In the genomic region with DNA sequence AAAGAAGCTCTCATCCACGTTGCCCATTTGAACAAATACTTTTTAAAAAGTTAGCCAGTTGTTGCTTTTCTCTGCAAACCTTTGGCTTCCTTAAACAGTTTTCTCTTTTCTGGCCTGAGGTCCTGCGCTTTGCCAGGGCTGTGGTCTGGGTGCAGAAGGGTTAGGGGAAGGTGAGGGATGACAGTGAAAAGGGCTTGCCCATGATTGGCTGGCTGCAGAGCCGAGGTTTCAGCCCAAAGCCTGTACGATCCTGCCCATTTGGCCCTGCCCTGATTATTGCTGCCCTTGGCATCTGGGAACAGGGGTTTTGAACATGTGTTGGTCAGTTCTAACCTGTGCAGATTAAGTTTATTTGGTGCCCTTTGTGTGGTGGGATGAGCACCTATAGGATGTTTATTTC, we compare ENCODE assay signal across 9 cellular contexts. TPM values are rescaled to one million over a fixed set of nuclear protein-coding genes. Genes with fewer than 3 reads are reported as not detected.
A peak's percentile ranks its signal among the peaks of the same experiment; 100 is the strongest.
DNase-seq lines count a peak whose midpoint lies in the region; ATAC-seq lines count a peak whose summit lies in the region.
"Had no signal": no experiment of that assay in that cellular context is flagged by ENCODE, and none has a peak within 500 bp of the region (broad histone marks: within the 10 kb centered on the region; RNA-seq: fewer than 3 reads in every experiment).

No MANE protein-coding gene starts in this region.

- peaks cover 7% of the 10 kb centered on the region for H3K36me3 Mint-ChIP-seq in CD4-positive, CD25-positive, alpha-beta regulatory T cell
- H3K36me3 Mint-ChIP-seq in activated naive CD4-positive, alpha-beta T cell treated with anti-CD3 and anti-CD28 coated beads, Interleukin-2, amount 50 U/mL, for 72 hours = peaks cover 36 to 41% of the 10 kb centered on the region in 2 donors

- H3K4me2 ChIP-seq in mesendoderm (ENCODE audit: low read length) = peak overlapping the region; percentile 79

- H4K8ac ChIP-seq in mesendoderm (ENCODE audit: low read depth, low read length) = no peak overlapping the region

- no peak overlapping the region for H3K23ac ChIP-seq in mesendoderm (ENCODE audit: low read length)

- peaks cover 12% of the 10 kb centered on the region for H3K36me3 ChIP-seq in CD4-positive, CD25-positive, alpha-beta regulatory T cell (ENCODE audit: control insufficient read depth, insufficient read depth, low read length)
- peaks cover 33% of the 10 kb centered on the region for H3K36me3 ChIP-seq in HUES6 (ENCODE audit: control insufficient read depth, insufficient read depth, low read length)
- peaks cover 13% of the 10 kb centered on the region for H3K36me3 ChIP-seq in mesendoderm (ENCODE audit: control insufficient read depth, insufficient read depth, low read length)

- H3K4me1 Mint-ChIP-seq in CD4-positive, CD25-positive, alpha-beta regulatory T cell = peaks cover 16 to 39% (median 28%) of the 10 kb centered on the region in 4 donors

- WGBS in mesendoderm (ENCODE audit: extremely low coverage, insufficient coverage, low lambda C conversion rate) = no CpG with 5 or more reads among the region's 4 CpGs

- H3K56ac ChIP-seq in mesendoderm (ENCODE audit: low read length) = peak overlapping the region; percentile 62

- no peak overlapping the region for H2AK5ac ChIP-seq in mesendoderm (ENCODE audit: low read length)

- peak overlapping the region; percentile 85 to 95 (median 92) for H3K4me3 Mint-ChIP-seq in CD4-positive, CD25-positive, alpha-beta regulatory T cell

- H3K18ac ChIP-seq in mesendoderm (ENCODE audit: low read length) = no peak overlapping the region

- H3K27ac ChIP-seq in CD4-positive, CD25-positive, alpha-beta regulatory T cell (ENCODE audit: insufficient read depth, low read length, poor library complexity, severe bottlenecking) = no peak overlapping the region
- H3K27ac ChIP-seq in HUES6 (ENCODE audit: low read depth, low read length) (no peak overlapping the region), mesendoderm (ENCODE audit: low read depth, low read length) (no peak overlapping the region)

- H3K4ac ChIP-seq in mesendoderm (ENCODE audit: low read depth, low read length) = no peak overlapping the region

- H3K9ac ChIP-seq in HUES6 (ENCODE audit: low read length) (peak overlapping the region; percentile 3), mesendoderm (ENCODE audit: low read length) (peak overlapping the region; percentile 86)

- no peak overlapping the region for H2BK5ac ChIP-seq in mesendoderm (ENCODE audit: low read length)

- no peaks in the 10 kb centered on the region for H3K9me3 Mint-ChIP-seq in CD4-positive, CD25-positive, alpha-beta regulatory T cell
- H3K9me3 Mint-ChIP-seq in activated naive CD4-positive, alpha-beta T cell treated with anti-CD3 and anti-CD28 coated beads, Interleukin-2, amount 50 U/mL, for 72 hours = no peaks in the 10 kb centered on the region

- no peak overlapping the region for H2BK120ac ChIP-seq in mesendoderm (ENCODE audit: low read depth, low read length)

- peaks cover 21% of the 10 kb centered on the region for H3K27me3 Mint-ChIP-seq in CD4-positive, CD25-positive, alpha-beta regulatory T cell

- peaks cover 23% of the 10 kb centered on the region for H3K4me1 ChIP-seq in CD4-positive, CD25-positive, alpha-beta regulatory T cell (ENCODE audit: control insufficient read depth, insufficient read depth, low read length, poor library complexity, severe bottlenecking)
- peaks cover 18% of the 10 kb centered on the region for H3K4me1 ChIP-seq in HUES6 (ENCODE audit: control insufficient read depth, insufficient read depth, low read length)
- H3K4me1 ChIP-seq in mesendoderm (ENCODE audit: control insufficient read depth, low read depth, low read length) = peaks cover 5% of the 10 kb centered on the region

- peak overlapping the region in 1 of 3 donors; percentile 95 for H3K27ac Mint-ChIP-seq in CD4-positive, CD25-positive, alpha-beta regulatory T cell
- peak overlapping the region; percentile 16 to 99 for H3K27ac Mint-ChIP-seq in activated naive CD4-positive, alpha-beta T cell treated with anti-CD3 and anti-CD28 coated beads, Interleukin-2, amount 50 U/mL, for 72 hours

- H3K9me3 ChIP-seq in CD4-positive, CD25-positive, alpha-beta regulatory T cell (ENCODE audit: control insufficient read depth in 2 of 2, low read length in 2 of 2) = no peaks in the 10 kb centered on the region
- H3K9me3 ChIP-seq in HUES6 (ENCODE audit: control insufficient read depth, insufficient read depth, low read depth, low read length) = no peaks in the 10 kb centered on the region

- H3K27me3 ChIP-seq in CD4-positive, CD25-positive, alpha-beta regulatory T cell (ENCODE audit: control insufficient read depth, insufficient read depth, low read length) = no peaks in the 10 kb centered on the region
- no peaks in the 10 kb centered on the region for H3K27me3 ChIP-seq in HUES6 (ENCODE audit: control insufficient read depth, insufficient read depth, low read length)
- no peaks in the 10 kb centered on the region for H3K27me3 ChIP-seq in mesendoderm (ENCODE audit: insufficient read depth, low read length, poor library complexity)

- ATAC-seq in CD4-positive, CD25-positive, alpha-beta regulatory T cell (ENCODE audit: low read depth in 2 of 2) = no peak
- no peak for ATAC-seq in activated naive CD4-positive, alpha-beta T cell treated with anti-CD3 and anti-CD28 coated beads, Interleukin-2, amount 50 U/mL, for 72 hours

- no peak overlapping the region for H4K5ac ChIP-seq in mesendoderm (ENCODE audit: low read length)

- DNase-seq in CD4-positive, CD25-positive, alpha-beta regulatory T cell = no peak
- DNase-seq in activated naive CD4-positive, alpha-beta T cell treated with anti-CD3 and anti-CD28 coated beads, Interleukin-2, amount 50 U/mL, for 72 hours (ENCODE audit: low spot score in 2 of 2) = no peak
- DNase-seq in mesendoderm (no peak), NCI-H1092 treated with DMSO at 0.1 percent for 48 hours (lab: John Stamatoyannopoulos, UW) (no peak), SKM-1 (lab: John Stamatoyannopoulos, UW; ENCODE audit: unreplicated experiment) (no peak), NCI-H510A treated with DMSO at 0.1 percent for 48 hours (lab: John Stamatoyannopoulos, UW) (no peak), DMS53 (lab: John Stamatoyannopoulos, UW) (no peak)
- DNase-seq: SIG-M5 had no signal

- H3K79me2 ChIP-seq in mesendoderm (ENCODE audit: control insufficient read depth, insufficient read depth, low read length) = peaks cover 54% of the 10 kb centered on the region

- H3K79me1 ChIP-seq in mesendoderm (ENCODE audit: low read length) = peaks cover 23% of the 10 kb centered on the region

- no peak overlapping the region for H2BK15ac ChIP-seq in mesendoderm (replicated peaks; ENCODE audit: low read depth)

- peak overlapping the region; percentile 84 for H3K4me3 ChIP-seq in CD4-positive, CD25-positive, alpha-beta regulatory T cell (ENCODE audit: low read depth, low read length)
- H3K4me3 ChIP-seq in HUES6 (ENCODE audit: low read depth, low read length) (peak overlapping the region; percentile 99), mesendoderm (ENCODE audit: low read length) (no peak overlapping the region)

RNA-seq across cellular contexts. Expression of a gene that starts 1.5 kb away (rescaled TPM):
- total RNA-seq in CD4-positive, CD25-positive, alpha-beta regulatory T cell = 36.6 TPM
- 1 to 10 TPM; 1.0 to 3.9 (median 2.3) TPM for polyA plus RNA-seq in CD4-positive, CD25-positive, alpha-beta regulatory T cell
- 100 to 1,000 TPM; 142 to 205 TPM for total RNA-seq in activated naive CD4-positive, alpha-beta T cell treated with anti-CD3 and anti-CD28 coated beads, Interleukin-2, amount 50 U/mL, for 72 hours
- polyA plus RNA-seq in mesendoderm (2013, experiment 1 of 2) = 33.6 TPM
- 33.1 TPM for polyA plus RNA-seq in mesendoderm (2013, experiment 2 of 2)
